24 cellular contexts compared by ENCODE assay signal in the genomic region with DNA sequence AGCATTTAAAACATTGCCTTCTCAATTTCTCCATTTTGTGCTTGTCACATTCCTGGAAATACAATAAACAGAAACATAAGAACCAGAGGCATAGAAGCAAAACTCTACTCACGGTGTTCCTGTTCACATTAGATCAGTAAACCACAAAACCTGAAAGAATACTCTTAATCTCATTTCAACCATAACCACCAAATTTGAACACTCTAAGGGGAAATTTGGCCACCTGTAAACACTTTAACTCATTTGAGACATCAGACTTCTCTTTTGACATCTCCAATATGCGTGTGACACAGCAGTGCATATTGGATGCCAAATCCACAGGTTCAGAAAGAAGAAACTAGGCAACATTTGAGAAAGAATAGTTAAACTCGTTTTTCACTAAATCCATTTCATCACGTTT.
"Had no signal": no experiment of that assay in that cellular context is flagged by ENCODE, and none has a peak within 500 bp of the region (broad histone marks: within the 10 kb centered on the region; RNA-seq: fewer than 3 reads in every experiment).

No MANE protein-coding gene starts in this region.

- H3K27ac ChIP-seq: SJSA1 had no signal

- H3K4me3 ChIP-seq: SJSA1 had no signal

- FAIRE-seq: astrocyte, RCC 7860 had no signal

- H3K4me1 ChIP-seq: SJSA1 had no signal

- H3K9me3 ChIP-seq: SJSA1 had no signal

- H3K36me3 ChIP-seq: SJSA1 had no signal

- H3K27me3 ChIP-seq: SJSA1 had no signal

- ATAC-seq: activated CD8-positive, alpha-beta memory T cell treated with anti-CD3 and anti-CD28 coated beads, Interleukin-2, amount 10 ng/mL, durations not matched to agents 7 days and 5 days; PC-3; SK-N-SH treated with all-trans-retinoic acid at 6 μM for 48 hours had no signal

- DNase-seq: activated B cell treated with CpG ODN at 0.5 μM for 24 hours; activated CD4-positive, alpha-beta T cell treated with anti-CD3 and anti-CD28 coated beads for 1 hour; activated CD4-positive, alpha-beta T cell treated with anti-CD3 and anti-CD28 coated beads, Interleukin-2, amount 10 ng/mL, durations not matched to agents 24 days and 14 days; activated CD4-positive, alpha-beta T cell treated with anti-CD3 and anti-CD28 coated beads, Interleukin-2, amount 50 U/mL, for 48 hours; activated CD8-positive, alpha-beta memory T cell treated with anti-CD3 and anti-CD28 coated beads, Interleukin-2, amount 10 ng/mL, durations not matched to agents 7 days and 5 days; activated effector memory CD4-positive, alpha-beta T cell treated with anti-CD3 and anti-CD28 coated beads, Interleukin-2, amount 50 U/mL, for 16 hours; activated naive CD4-positive, alpha-beta T cell treated with anti-CD3 and anti-CD28 coated beads for 36 hours; activated T-cell treated with anti-CD3 and anti-CD28 coated beads, Interleukin-2, amount 50 U/mL, for 24 hours; amygdala; MV-4-11; NCI-H1092 treated with DMSO at 0.1 percent for 48 hours; NCI-H1417 treated with DMSO at 0.1 percent for 48 hours; NCI-H1694; NCI-H2029; NCI-H345; NCI-H510A treated with DMSO at 0.1 percent for 48 hours; NCI-H69; PC-3; SHP77; SW 1271 had no signal
